In the genomic region with DNA sequence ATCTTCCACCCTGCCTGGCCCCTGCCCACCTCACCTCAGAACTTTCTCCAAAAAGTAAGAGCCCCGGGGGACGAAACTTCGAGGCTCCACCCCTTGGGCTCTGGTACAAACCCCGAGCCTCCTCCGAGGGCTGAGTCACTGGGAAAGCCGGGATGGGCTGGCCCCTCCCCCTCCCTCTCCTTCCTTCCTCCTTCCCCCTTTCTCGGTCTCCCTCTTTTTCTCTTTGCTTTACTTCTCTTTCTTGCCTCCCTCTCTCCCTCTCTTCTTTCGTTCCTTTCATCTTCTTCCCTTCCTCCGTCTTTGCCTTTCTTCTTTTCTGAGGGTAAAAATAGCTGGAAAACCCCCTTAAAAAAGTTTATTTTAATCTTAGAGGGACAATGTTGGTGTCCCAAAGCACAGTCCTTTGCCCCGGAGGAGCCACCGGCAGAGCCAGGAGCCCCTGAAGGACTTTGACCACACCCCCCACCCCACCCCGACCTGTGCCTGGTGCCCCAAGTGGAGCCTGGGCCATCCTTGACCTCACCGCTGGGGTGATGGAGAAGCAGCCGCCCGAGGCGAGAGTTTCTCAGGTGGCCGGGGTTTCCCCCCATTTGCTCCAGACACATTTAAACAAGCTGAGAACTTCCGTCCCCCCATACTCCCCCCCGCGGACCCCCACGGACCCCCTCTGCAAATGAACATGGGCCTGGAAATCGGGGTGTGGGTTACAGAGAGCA, we compare ENCODE assay signal across 8 cellular contexts. TPM values are rescaled to one million over a fixed set of nuclear protein-coding genes. Genes with fewer than 3 reads are reported as not detected.
A peak's percentile ranks its signal among the peaks of the same experiment; 100 is the strongest.
DNase-seq lines count a peak whose midpoint lies in the region; ATAC-seq, FAIRE-seq and TF ChIP-seq lines count a peak whose summit lies in the region.

No MANE protein-coding gene starts in this region.

- H3K9me3 ChIP-seq in liver (ENCODE audit: control insufficient read depth in 4 of 4, low read length in 3 of 4) (no peaks in the 10 kb centered on the region), right lobe of liver (no peaks in the 10 kb centered on the region), kidney (ENCODE audit: control insufficient read depth in 1 of 2, low read length in 2 of 2) (no peaks in the 10 kb centered on the region), transverse colon (no peaks in the 10 kb centered on the region)

- H3K36me3 ChIP-seq in liver (ENCODE audit: control insufficient read depth in 4 of 4, insufficient read depth in 3 of 4, low read depth in 1 of 4, low read length in 3 of 4), result no peaks in the 10 kb centered on the region
- no peaks in the 10 kb centered on the region for H3K36me3 ChIP-seq in right lobe of liver
- no peaks in the 10 kb centered on the region for H3K36me3 ChIP-seq in kidney (ENCODE audit: control insufficient read depth in 1 of 2, insufficient read depth in 2 of 2, low read length in 2 of 2)
- H3K36me3 ChIP-seq in transverse colon, result no peaks in the 10 kb centered on the region

- in situ Hi-C loops in transverse colon (cut with MboI; ENCODE audit: low pct_ligation_motif_present in 1 of 4, low pct_unique_long_range_greater_than_20kb in 1 of 4, low sequenced_read_pairs in 3 of 4), result no loop called here

- no peaks in the 10 kb centered on the region for H3K27me3 ChIP-seq in liver (ENCODE audit: control insufficient read depth in 4 of 4, insufficient read depth in 4 of 4, low read length in 3 of 4)
- H3K27me3 ChIP-seq in right lobe of liver, result no peaks in the 10 kb centered on the region
- no peaks in the 10 kb centered on the region for H3K27me3 ChIP-seq in transverse colon

- peak overlapping the region; percentile 23 to 32 for H3K27ac ChIP-seq in liver (ENCODE audit: low read depth in 1 of 2, low read length in 2 of 2)
- H3K27ac ChIP-seq in right lobe of liver, result peak overlapping the region in 1 of 3 donors; percentile 13
- H3K27ac ChIP-seq in angular gyrus (ENCODE audit: low read depth, low read length), result peak overlapping the region; percentile 53
- H3K27ac ChIP-seq in kidney (ENCODE audit: low read depth in 2 of 2, low read length in 2 of 2), result no peak overlapping the region
- peak overlapping the region; percentile 81 to 99 (median 96) for H3K27ac ChIP-seq in transverse colon

- no peak for TF ChIP-seq POLR2A in right lobe of liver (IDR thresholded peaks at IDR 0.05)
- TF ChIP-seq POLR2A in transverse colon (IDR thresholded peaks at IDR 0.05), result no peak

- H3K4me1 ChIP-seq in liver (ENCODE audit: control insufficient read depth in 4 of 4, insufficient read depth in 4 of 4, low read length in 3 of 4) (peaks cover 17 to 46% (median 27%) of the 10 kb centered on the region in 4 donors), right lobe of liver (peaks cover 0 to 33% (median 17%) of the 10 kb centered on the region in 4 donors), kidney (ENCODE audit: control insufficient read depth in 1 of 2, insufficient read depth in 1 of 2, low read depth in 1 of 2, low read length in 2 of 2) (peaks cover 6 to 28% of the 10 kb centered on the region in 2 donors), transverse colon (peaks cover 31 to 61% (median 45%) of the 10 kb centered on the region in 4 donors)

- intact Hi-C loops in right lobe of liver (cut with DNase I) (loop anchor here in 1 of 2 donors (5.0 kb wide), 1 partner anchor 71 kb away; no protein-coding TSS in a partner anchor), kidney (cut with DNase I) (no loop called here), transverse colon (cut with DNase I; ENCODE audit: low total_unique reads) (no loop called here)

- WGBS in liver, result 53% methylated on average over 22 of the region's 22 CpGs
- WGBS in right lobe of liver (ENCODE audit: insufficient coverage, low coverage, low lambda C conversion rate, missing lambda C conversion rate), result 25% methylated on average over 15 of the region's 22 CpGs
- WGBS in transverse colon (ENCODE audit: low coverage in 1 of 2), 2 donors, result 13 to 24% methylated on average over 7 to 22 of the region's 22 CpGs

- no peak overlapping the region for H3K9ac ChIP-seq in liver (ENCODE audit: low read depth in 1 of 2, low read length in 2 of 2)
- no peak overlapping the region for H3K9ac ChIP-seq in kidney (ENCODE audit: low read length in 2 of 2)

- no peak for TF ChIP-seq CTCF in liver (IDR thresholded peaks at IDR 0.05; ENCODE audit: low read depth, low read length, missing input control)
- no peak for TF ChIP-seq CTCF in right lobe of liver (IDR thresholded peaks at IDR 0.05)
- no peak for TF ChIP-seq CTCF in kidney (IDR thresholded peaks at IDR 0.05; ENCODE audit: borderline replicate concordance, extremely low read depth, insufficient read depth)
- TF ChIP-seq CTCF in transverse colon (IDR thresholded peaks at IDR 0.05), result no peak

- ATAC-seq in right lobe of liver, result no peak
- ATAC-seq in GM21423 (IDR thresholded peaks at IDR 0.05; ENCODE audit: unreplicated experiment), result no peak
- ATAC-seq in HG03135 (IDR thresholded peaks at IDR 0.05; ENCODE audit: unreplicated experiment), result no peak

- FAIRE-seq in kidney (lab: Jason Lieb, UNC), result no peak

- DNase-seq in right lobe of liver, result no peak
- DNase-seq in kidney, result peak; percentile 92
- DNase-seq in transverse colon, result peak; percentile 79
- DNase-seq in NCI-H748 treated with DMSO at 0.1 percent for 48 hours (lab: John Stamatoyannopoulos, UW), result no peak

- H3K4me3 ChIP-seq in liver (ENCODE audit: low read depth in 1 of 3, low read length in 3 of 3), result no peak overlapping the region
- no peak overlapping the region for H3K4me3 ChIP-seq in right lobe of liver
- H3K4me3 ChIP-seq in kidney (ENCODE audit: low read length in 2 of 2), result no peak overlapping the region
- H3K4me3 ChIP-seq in transverse colon, result peak overlapping the region in 1 of 4 donors; percentile 25

- no peak for TF ChIP-seq RAD21 in liver (IDR thresholded peaks at IDR 0.05)

- no peak for TF ChIP-seq EP300 in transverse colon (IDR thresholded peaks at IDR 0.05; ENCODE audit: low read depth)

TF ChIP-seq in liver, 16 proteins besides CTCF, POLR2A, EP300 and RAD21:
- TF ChIP-seq ATF3 (IDR thresholded peaks at IDR 0.05) (no peak), SP1 (IDR thresholded peaks at IDR 0.05) (no peak), RXRA (IDR thresholded peaks at IDR 0.05) (no peak), REST (IDR thresholded peaks at IDR 0.05) (no peak), HNF4G (IDR thresholded peaks at IDR 0.05) (no peak), TAF1 (conservative IDR thresholded peaks at IDR 0.05) (no peak), HNF4A (conservative IDR thresholded peaks at IDR 0.05) (no peak), FOXA1 (IDR thresholded peaks at IDR 0.05) (no peak), NR2F2 (IDR thresholded peaks at IDR 0.05) (no peak), FOXA2 (IDR thresholded peaks at IDR 0.05) (no peak), YY1 (IDR thresholded peaks at IDR 0.05) (no peak), EGR1 (IDR thresholded peaks at IDR 0.05; ENCODE audit: low read depth in 2 of 2) (no peak)
- TF ChIP-seq, protein P1, sequence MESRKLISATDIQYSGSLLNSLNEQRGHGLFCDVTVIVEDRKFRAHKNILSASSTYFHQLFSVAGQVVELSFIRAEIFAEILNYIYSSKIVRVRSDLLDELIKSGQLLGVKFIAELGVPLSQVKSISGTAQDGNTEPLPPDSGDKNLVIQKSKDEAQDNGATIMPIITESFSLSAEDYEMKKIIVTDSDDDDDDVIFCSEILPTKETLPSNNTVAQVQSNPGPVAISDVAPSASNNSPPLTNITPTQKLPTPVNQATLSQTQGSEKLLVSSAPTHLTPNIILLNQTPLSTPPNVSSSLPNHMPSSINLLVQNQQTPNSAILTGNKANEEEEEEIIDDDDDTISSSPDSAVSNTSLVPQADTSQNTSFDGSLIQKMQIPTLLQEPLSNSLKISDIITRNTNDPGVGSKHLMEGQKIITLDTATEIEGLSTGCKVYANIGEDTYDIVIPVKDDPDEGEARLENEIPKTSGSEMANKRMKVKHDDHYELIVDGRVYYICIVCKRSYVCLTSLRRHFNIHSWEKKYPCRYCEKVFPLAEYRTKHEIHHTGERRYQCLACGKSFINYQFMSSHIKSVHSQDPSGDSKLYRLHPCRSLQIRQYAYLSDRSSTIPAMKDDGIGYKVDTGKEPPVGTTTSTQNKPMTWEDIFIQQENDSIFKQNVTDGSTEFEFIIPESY (IDR thresholded peaks at IDR 0.05), result no peak

RNA-seq across cellular contexts. Expression of gene NOTCH1, which starts 5.7 kb away (rescaled TPM):
- 10 to 100 TPM in 1 of 2 donors, 1 to 10 TPM in 1; 9.4 to 22.3 TPM for total RNA-seq in liver
- polyA plus RNA-seq in liver, result 1 to 10 TPM; 2.4 to 7.5 TPM
- 10 to 100 TPM; 17.4 to 26.2 (median 19.3) TPM for total RNA-seq in right lobe of liver
- 77.2 TPM for total RNA-seq in kidney
- 6.5 TPM for polyA plus RNA-seq in kidney (ENCODE audit: insufficient read depth, low read depth, low replicate concordance)
- 100 to 1,000 TPM in 2 of 4 donors, 10 to 100 TPM in 2; 48.2 to 154 (median 98.2) TPM for total RNA-seq in transverse colon

Comparison
In these comparisons a context has a peak if more than half of its experiments do, and no peak if none do; other contexts are left out.
1. H3K27ac ChIP-seq: peak in liver (2 of 2), angular gyrus (single experiment) and transverse colon (4 of 4); none in kidney (0 of 2).
2. DNase-seq: peak in kidney (single experiment) and transverse colon (single experiment); none in right lobe of liver (0 of 3) and NCI-H748 treated with DMSO at 0.1 percent for 48 hours (single experiment).